Comparison of ENCODE assay signal across 1 cellular context in genomic region chr15:64246364-64247189, GRCh38.
TF ChIP-seq lines count a peak whose summit lies in the region.

No MANE protein-coding gene starts in this region.

TF ChIP-seq in HEK293, 187 proteins besides CTCF, POLR2A, EP300 and RAD21 (continued from another document):
- TF ChIP-seq ZBTB10 (tag by site-specific recombination; IDR thresholded peaks at IDR 0.05): no peak
- no peak for TF ChIP-seq ZNF610 (tag by site-specific recombination; IDR thresholded peaks at IDR 0.05; ENCODE audit: borderline replicate concordance)
- no peak for TF ChIP-seq ZNF561 (tag by site-specific recombination; IDR thresholded peaks at IDR 0.05; ENCODE audit: borderline replicate concordance)
- TF ChIP-seq ZIC2 (tag by site-specific recombination; IDR thresholded peaks at IDR 0.05): no peak
- TF ChIP-seq ZNF747 (tag by site-specific recombination; IDR thresholded peaks at IDR 0.05): no peak
- TF ChIP-seq ZNF777 (tag by site-specific recombination; IDR thresholded peaks at IDR 0.05; ENCODE audit: borderline replicate concordance): no peak
- TF ChIP-seq ZNF549 (tag by site-specific recombination; IDR thresholded peaks at IDR 0.05): no peak
- TF ChIP-seq AEBP2 (tag by site-specific recombination; IDR thresholded peaks at IDR 0.05; ENCODE audit: borderline replicate concordance): no peak
- TF ChIP-seq KLF1 (tag by site-specific recombination; IDR thresholded peaks at IDR 0.05): no peak
- no peak for TF ChIP-seq ZNF146 (tag by site-specific recombination; IDR thresholded peaks at IDR 0.05)
- no peak for TF ChIP-seq ZNF354C (tag by site-specific recombination; IDR thresholded peaks at IDR 0.05; ENCODE audit: borderline replicate concordance, low read depth)
- TF ChIP-seq ZNF473 (tag by site-specific recombination; IDR thresholded peaks at IDR 0.05): no peak
- no peak for TF ChIP-seq ZNF548 (tag by site-specific recombination; IDR thresholded peaks at IDR 0.05)
- TF ChIP-seq, protein P1, sequence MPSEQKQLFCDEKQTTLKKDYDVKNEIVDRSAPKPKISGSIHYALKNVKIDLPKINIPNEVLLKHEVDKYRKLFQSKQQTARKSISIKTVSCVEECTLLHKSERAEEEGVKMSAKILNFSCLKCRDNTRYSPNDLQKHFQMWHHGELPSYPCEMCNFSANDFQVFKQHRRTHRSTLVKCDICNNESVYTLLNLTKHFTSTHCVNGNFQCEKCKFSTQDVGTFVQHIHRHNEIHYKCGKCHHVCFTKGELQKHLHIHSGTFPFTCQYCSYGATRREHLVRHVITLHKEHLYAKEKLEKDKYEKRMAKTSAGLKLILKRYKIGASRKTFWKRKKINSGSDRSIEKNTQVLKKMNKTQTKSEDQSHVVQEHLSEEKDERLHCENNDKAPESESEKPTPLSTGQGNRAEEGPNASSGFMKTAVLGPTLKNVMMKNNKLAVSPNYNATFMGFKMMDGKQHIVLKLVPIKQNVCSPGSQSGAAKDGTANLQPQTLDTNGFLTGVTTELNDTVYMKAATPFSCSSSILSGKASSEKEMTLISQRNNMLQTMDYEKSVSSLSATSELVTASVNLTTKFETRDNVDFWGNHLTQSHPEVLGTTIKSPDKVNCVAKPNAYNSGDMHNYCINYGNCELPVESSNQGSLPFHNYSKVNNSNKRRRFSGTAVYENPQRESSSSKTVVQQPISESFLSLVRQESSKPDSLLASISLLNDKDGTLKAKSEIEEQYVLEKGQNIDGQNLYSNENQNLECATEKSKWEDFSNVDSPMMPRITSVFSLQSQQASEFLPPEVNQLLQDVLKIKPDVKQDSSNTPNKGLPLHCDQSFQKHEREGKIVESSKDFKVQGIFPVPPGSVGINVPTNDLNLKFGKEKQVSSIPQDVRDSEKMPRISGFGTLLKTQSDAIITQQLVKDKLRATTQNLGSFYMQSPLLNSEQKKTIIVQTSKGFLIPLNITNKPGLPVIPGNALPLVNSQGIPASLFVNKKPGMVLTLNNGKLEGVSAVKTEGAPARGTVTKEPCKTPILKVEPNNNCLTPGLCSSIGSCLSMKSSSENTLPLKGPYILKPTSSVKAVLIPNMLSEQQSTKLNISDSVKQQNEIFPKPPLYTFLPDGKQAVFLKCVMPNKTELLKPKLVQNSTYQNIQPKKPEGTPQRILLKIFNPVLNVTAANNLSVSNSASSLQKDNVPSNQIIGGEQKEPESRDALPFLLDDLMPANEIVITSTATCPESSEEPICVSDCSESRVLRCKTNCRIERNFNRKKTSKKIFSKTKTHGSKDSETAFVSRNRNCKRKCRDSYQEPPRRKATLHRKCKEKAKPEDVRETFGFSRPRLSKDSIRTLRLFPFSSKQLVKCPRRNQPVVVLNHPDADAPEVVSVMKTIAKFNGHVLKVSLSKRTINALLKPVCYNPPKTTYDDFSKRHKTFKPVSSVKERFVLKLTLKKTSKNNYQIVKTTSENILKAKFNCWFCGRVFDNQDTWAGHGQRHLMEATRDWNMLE (tag by site-specific recombination; conservative IDR thresholded peaks at IDR 0.05; ENCODE audit: low read depth): no peak
- TF ChIP-seq ZEB2 (tag by site-specific recombination; IDR thresholded peaks at IDR 0.05): peak; percentile 71
- no peak for TF ChIP-seq ZNF423 (tag by site-specific recombination; IDR thresholded peaks at IDR 0.05)
- TF ChIP-seq INSM2 (tag by site-specific recombination; IDR thresholded peaks at IDR 0.05): peak; percentile 74
- TF ChIP-seq ZNF223 (tag by site-specific recombination; IDR thresholded peaks at IDR 0.05): no peak
- TF ChIP-seq KLF8 (tag by site-specific recombination; IDR thresholded peaks at IDR 0.05): peak; percentile 77
- peak; percentile 48; the same call in 1 of the 2 replicates for TF ChIP-seq PRDM1 (tag by site-specific recombination; IDR thresholded peaks at IDR 0.05)
- TF ChIP-seq ZNF654 (tag by site-specific recombination; IDR thresholded peaks at IDR 0.05; ENCODE audit: low read depth): no peak
TF ChIP-seq in HEK293: peak in this region for 27.
